ENCODE assay signal across 1 cellular context in the genomic region with DNA sequence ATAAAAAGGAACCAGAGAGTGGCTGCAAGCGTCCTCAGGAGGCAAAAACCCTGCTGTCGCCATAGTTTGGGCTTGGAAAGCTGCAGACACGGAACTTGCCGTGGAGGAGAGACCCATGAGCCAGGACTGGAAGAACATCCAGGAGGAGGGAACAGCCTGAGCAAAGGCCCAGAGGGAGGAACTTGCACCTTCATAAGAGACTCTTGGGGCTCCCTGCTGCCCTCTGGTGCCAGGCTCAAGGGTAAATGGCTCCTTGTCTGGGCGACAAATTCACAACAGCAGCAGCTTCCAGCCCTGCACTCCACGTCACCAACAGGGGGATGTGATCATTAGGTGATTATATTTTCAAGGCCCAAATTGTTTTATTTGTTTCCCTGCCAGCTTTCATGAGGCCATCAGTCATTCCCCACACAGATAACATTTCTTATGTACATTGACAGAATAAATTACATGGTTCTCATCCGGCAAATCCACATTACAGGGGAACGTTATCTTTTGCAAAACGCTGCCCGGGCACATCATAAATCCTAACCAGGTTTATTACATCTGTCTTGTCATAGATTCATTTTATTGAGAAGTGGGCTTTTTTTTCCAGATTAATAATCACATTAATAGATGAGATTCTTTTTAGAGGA.
TF ChIP-seq lines count a peak whose summit lies in the region.

No MANE protein-coding gene starts in this region.

TF ChIP-seq in IMR-90, 13 proteins besides CTCF, POLR2A, EP300 and RAD21 (continued from another document):
- TF ChIP-seq NFE2L2 (IDR thresholded peaks at IDR 0.05; ENCODE audit: low read depth, low read length) = no peak
